In genomic region chr16:77169650-77170236, GRCh38 we compare ENCODE assay signal across 7 cellular contexts. TPM values are rescaled to one million over a fixed set of nuclear protein-coding genes. Genes with fewer than 3 reads are reported as not detected.
DNase-seq lines count a peak whose midpoint lies in the region; ATAC-seq and TF ChIP-seq lines count a peak whose summit lies in the region.

No MANE protein-coding gene starts in this region.

- TF ChIP-seq CTCF in choroid plexus epithelial cell (conservative IDR thresholded peaks at IDR 0.05; ENCODE audit: low read depth, low read length) = peak; percentile 75

- no peak overlapping the region for H3K4me3 Mint-ChIP-seq in naive thymus-derived CD4-positive, alpha-beta T cell

- no peaks in the 10 kb centered on the region for H3K4me1 ChIP-seq in naive thymus-derived CD4-positive, alpha-beta T cell (ENCODE audit: control insufficient read depth in 2 of 2, insufficient read depth in 2 of 2, low read length in 2 of 2)

- DNase-seq in G401 (ENCODE audit: low spot score) (peak; percentile 22), KG1 (lab: John Stamatoyannopoulos, UW) (peak; percentile 19), SHP77 (lab: John Stamatoyannopoulos, UW) (peak; percentile 48 to 73), choroid plexus epithelial cell (ENCODE audit: low read depth) (peak; percentile 61)
- peak in 4 of 9 donors; percentile 12 to 23 (median 18) for DNase-seq in naive thymus-derived CD4-positive, alpha-beta T cell
- DNase-seq in stimulated activated naive CD4-positive, alpha-beta T cell treated with Interleukin-2 at 50 U/mL for 16 hours (lab: John Stamatoyannopoulos, UW) = no peak

- in situ Hi-C loops in G401 (cut with HindIII; ENCODE audit: low sequenced_read_pairs) = loop anchor here (5.0 kb wide), 1 partner anchor 57 kb away; no protein-coding TSS in a partner anchor

- no peak overlapping the region for H3K27ac Mint-ChIP-seq in naive thymus-derived CD4-positive, alpha-beta T cell

- no peaks in the 10 kb centered on the region for H3K36me3 ChIP-seq in naive thymus-derived CD4-positive, alpha-beta T cell (ENCODE audit: control insufficient read depth in 2 of 3, insufficient read depth in 3 of 3, low read length in 3 of 3)

- ATAC-seq in GM19467 (IDR thresholded peaks at IDR 0.05; ENCODE audit: unreplicated experiment) = peak; percentile 71
- ATAC-seq in naive thymus-derived CD4-positive, alpha-beta T cell = peak; percentile 70

- H3K27me3 ChIP-seq in naive thymus-derived CD4-positive, alpha-beta T cell (ENCODE audit: control insufficient read depth in 2 of 2, insufficient read depth in 2 of 2, low read length in 2 of 2) = peaks cover 0 to 10% of the 10 kb centered on the region in 2 donors

- peaks cover 9 to 47% (median 34%) of the 10 kb centered on the region in 5 donors for H3K27me3 Mint-ChIP-seq in naive thymus-derived CD4-positive, alpha-beta T cell

- no peaks in the 10 kb centered on the region for H3K9me3 Mint-ChIP-seq in naive thymus-derived CD4-positive, alpha-beta T cell

- no peak overlapping the region for H3K27ac ChIP-seq in naive thymus-derived CD4-positive, alpha-beta T cell (ENCODE audit: low read depth, low read length)

- no peak overlapping the region for H3K4me3 ChIP-seq in choroid plexus epithelial cell (ENCODE audit: low read depth, low read length)
- H3K4me3 ChIP-seq in naive thymus-derived CD4-positive, alpha-beta T cell (ENCODE audit: low read length) = no peak overlapping the region

- H3K4me1 Mint-ChIP-seq in naive thymus-derived CD4-positive, alpha-beta T cell = no peaks in the 10 kb centered on the region

- no peaks in the 10 kb centered on the region for H3K36me3 Mint-ChIP-seq in naive thymus-derived CD4-positive, alpha-beta T cell

- POLR2A ChIA-PET in naive thymus-derived CD4-positive, alpha-beta T cell (lab: Charles Lee) = no interaction called here

- H3K9me3 ChIP-seq in naive thymus-derived CD4-positive, alpha-beta T cell (ENCODE audit: control insufficient read depth in 2 of 3, low read length in 3 of 3) = no peaks in the 10 kb centered on the region

- intact Hi-C loops in naive thymus-derived CD4-positive, alpha-beta T cell (cut with micrococcal nuclease) = no loop called here

- CTCF ChIA-PET in naive thymus-derived CD4-positive, alpha-beta T cell (lab: Charles Lee) = interaction anchor here (1.1 to 2.7 kb wide), 4 partner anchors 9 to 1970 kb away, joined by 3 to 12 read pairs (median 6); no protein-coding TSS in a partner anchor

RNA-seq across cellular contexts. Expression of gene MON1B, which starts 21.2 kb away (rescaled TPM):
- total RNA-seq in G401 (2014; rRNA removed; shearing (Covaris generic)) = 0.92 and 2.0 TPM in 2 replicates
- 10 to 100 TPM; 60.8 to 87.2 (median 67.3) TPM for total RNA-seq in naive thymus-derived CD4-positive, alpha-beta T cell
- 10 to 100 TPM; 30.7 to 49.0 TPM for polyA plus RNA-seq in naive thymus-derived CD4-positive, alpha-beta T cell

RNA-seq across cellular contexts. Expression of gene SYCE1L, which starts 29.5 kb away (rescaled TPM):
- total RNA-seq in G401 (2014; rRNA removed; shearing (Covaris generic)) = not detected in 2 replicates
- total RNA-seq in naive thymus-derived CD4-positive, alpha-beta T cell = 10 to 100 TPM in 2 of 5 experiments, 1 to 10 TPM in 3; 4.7 to 14.1 (median 4.9) TPM
- 1 to 10 TPM; 1.3 to 1.9 TPM for polyA plus RNA-seq in naive thymus-derived CD4-positive, alpha-beta T cell

Comparison
In these comparisons a context has a peak if more than half of its experiments do, and no peak if none do; other contexts are left out.
1. RNA of gene MON1B, which starts 21.2 kb away (total RNA-seq): 60.8 to 87.2 TPM in naive thymus-derived CD4-positive, alpha-beta T cell; 0.92 to 2.0 TPM in G401; every median in the first group is over 10 times any median in the second.